ENCODE assay signal across 1 cellular context in genomic region chrX:13340182-13340791, GRCh38.
TF ChIP-seq lines count a peak whose summit lies in the region.

No MANE protein-coding gene starts in this region.

TF ChIP-seq in endothelial cell of umbilical vein, 7 proteins besides CTCF, POLR2A, EP300 and RAD21:
- TF ChIP-seq, protein P1, sequence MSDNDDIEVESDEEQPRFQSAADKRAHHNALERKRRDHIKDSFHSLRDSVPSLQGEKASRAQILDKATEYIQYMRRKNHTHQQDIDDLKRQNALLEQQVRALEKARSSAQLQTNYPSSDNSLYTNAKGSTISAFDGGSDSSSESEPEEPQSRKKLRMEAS (IDR thresholded peaks at IDR 0.05; ENCODE audit: insufficient read depth, insufficient read length) = no peak
- TF ChIP-seq EZH2 (IDR thresholded peaks at IDR 0.05; ENCODE audit: borderline replicate concordance, low read depth, low read length, severe bottlenecking) = no peak
- TF ChIP-seq FOS (IDR thresholded peaks at IDR 0.05; ENCODE audit: borderline replicate concordance, insufficient read depth, low read length) = no peak
- no peak for TF ChIP-seq POLR2AphosphoS5 (IDR thresholded peaks at IDR 0.05; ENCODE audit: insufficient read depth, low read depth, low read length)
- no peak for TF ChIP-seq JUN (IDR thresholded peaks at IDR 0.05; ENCODE audit: borderline replicate concordance, insufficient read depth, insufficient read length, low read depth)
- TF ChIP-seq MYC (IDR thresholded peaks at IDR 0.05; ENCODE audit: low read depth, low read length) = no peak
- no peak for TF ChIP-seq GATA2 (IDR thresholded peaks at IDR 0.05; ENCODE audit: insufficient read depth, insufficient read length, low read depth, low read length)
